8 cellular contexts compared by ENCODE assay signal in the genomic region with DNA sequence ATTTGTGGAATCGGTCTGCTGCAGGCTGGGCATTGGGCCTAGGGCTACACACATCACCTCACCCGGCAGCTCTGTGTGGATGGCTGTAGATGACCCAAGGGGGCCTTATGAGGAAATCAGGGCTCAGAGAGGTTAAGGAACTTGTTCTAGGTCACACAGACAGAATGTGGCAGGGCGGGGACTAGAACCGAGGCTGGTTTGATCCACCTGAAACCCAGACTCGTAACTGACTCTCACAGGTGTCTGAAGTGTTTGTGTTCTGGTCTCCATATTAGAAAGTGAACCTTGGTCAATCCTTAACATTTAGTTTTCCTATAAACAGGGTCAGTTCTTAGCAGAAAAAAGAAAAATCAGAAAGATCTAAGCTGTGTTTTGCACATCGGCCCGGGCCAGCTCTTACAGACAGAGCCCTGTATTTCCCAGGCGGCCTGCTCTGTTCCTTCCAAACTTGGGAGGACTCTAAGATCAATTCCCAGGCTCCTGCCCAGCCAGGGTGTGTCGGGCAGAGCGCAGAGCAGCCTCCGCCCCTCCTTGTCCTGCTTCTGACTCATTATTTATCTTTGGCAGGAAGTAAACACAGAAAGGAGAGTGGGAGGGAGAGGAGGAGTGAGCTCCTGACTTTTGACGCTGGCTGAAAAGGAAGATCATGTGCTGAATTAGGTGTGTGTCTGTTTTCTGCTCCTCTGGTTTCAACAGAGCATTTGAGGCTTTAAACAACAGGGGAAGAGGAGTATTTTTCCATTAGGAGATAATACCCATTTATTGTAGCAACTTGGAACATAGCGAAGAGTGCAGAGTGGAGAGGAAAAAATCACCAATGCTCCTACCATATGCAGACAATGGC.
DNase-seq lines count a peak whose midpoint lies in the region; ATAC-seq and TF ChIP-seq lines count a peak whose summit lies in the region.

No MANE protein-coding gene starts in this region.

- TF ChIP-seq EP300 in suprapubic skin (IDR thresholded peaks at IDR 0.05): peak; percentile 51

- H3K4me3 ChIP-seq in kidney epithelial cell (ENCODE audit: low read depth, low read length) (no peak overlapping the region), suprapubic skin (no peak overlapping the region)

- TF ChIP-seq CTCF in kidney epithelial cell (IDR thresholded peaks at IDR 0.05; ENCODE audit: insufficient read depth, low read length, poor library complexity, severe bottlenecking): no peak
- no peak for TF ChIP-seq CTCF in suprapubic skin (IDR thresholded peaks at IDR 0.05)

- H3K4me1 ChIP-seq in suprapubic skin: peaks cover 38% of the 10 kb centered on the region

- WGBS in suprapubic skin: 21% methylated on average over 13 of the region's 13 CpGs

- no peak for TF ChIP-seq POLR2A in suprapubic skin (IDR thresholded peaks at IDR 0.05)

- H3K27me3 ChIP-seq in kidney epithelial cell (ENCODE audit: control insufficient read depth, insufficient read depth, low read length) (no peaks in the 10 kb centered on the region), suprapubic skin (no peaks in the 10 kb centered on the region)

- H3K27ac ChIP-seq in suprapubic skin: peak overlapping the region; percentile 94

- no peak for ATAC-seq in HG02623 (IDR thresholded peaks at IDR 0.05; ENCODE audit: unreplicated experiment)

- in situ Hi-C loops in T47D (cut with HindIII; ENCODE audit: low pct_unique_long_range_greater_than_20kb, low sequenced_read_pairs): no loop called here

- H3K36me3 ChIP-seq in kidney epithelial cell (ENCODE audit: control insufficient read depth, insufficient read depth, low read length) (no peaks in the 10 kb centered on the region), suprapubic skin (no peaks in the 10 kb centered on the region)

- DNase-seq in ELR (ENCODE audit: low read depth) (peak; percentile 90), NCI-H345 treated with DMSO at 0.1 percent for 48 hours (lab: John Stamatoyannopoulos, UW; ENCODE audit: unreplicated experiment) (peak; percentile 37), T47D (ENCODE audit: low read depth in 1 of 2, low spot score in 1 of 2) (peak; percentile 45 to 91), kidney epithelial cell (ENCODE audit: low read depth) (peak; percentile 75), suprapubic skin (ENCODE audit: low spot score in 2 of 2) (peak; percentile 91 to 92), NCI-H524 treated with DMSO at 0.1 percent for 48 hours (lab: John Stamatoyannopoulos, UW) (no peak)
- DNase-seq in central memory CD4-positive, alpha-beta T cell: no peak

- no peaks in the 10 kb centered on the region for H3K9me3 ChIP-seq in suprapubic skin

Comparison
In these comparisons a context has a peak if more than half of its experiments do, and no peak if none do; other contexts are left out.
1. DNase-seq: peak in ELR (single experiment), NCI-H345 treated with DMSO at 0.1 percent for 48 hours (single experiment), T47D (2 of 2), kidney epithelial cell (single experiment) and suprapubic skin (2 of 2); none in NCI-H524 treated with DMSO at 0.1 percent for 48 hours (single experiment) and central memory CD4-positive, alpha-beta T cell (single experiment).